ENCODE assay signal across 8 cellular contexts in the genomic region with DNA sequence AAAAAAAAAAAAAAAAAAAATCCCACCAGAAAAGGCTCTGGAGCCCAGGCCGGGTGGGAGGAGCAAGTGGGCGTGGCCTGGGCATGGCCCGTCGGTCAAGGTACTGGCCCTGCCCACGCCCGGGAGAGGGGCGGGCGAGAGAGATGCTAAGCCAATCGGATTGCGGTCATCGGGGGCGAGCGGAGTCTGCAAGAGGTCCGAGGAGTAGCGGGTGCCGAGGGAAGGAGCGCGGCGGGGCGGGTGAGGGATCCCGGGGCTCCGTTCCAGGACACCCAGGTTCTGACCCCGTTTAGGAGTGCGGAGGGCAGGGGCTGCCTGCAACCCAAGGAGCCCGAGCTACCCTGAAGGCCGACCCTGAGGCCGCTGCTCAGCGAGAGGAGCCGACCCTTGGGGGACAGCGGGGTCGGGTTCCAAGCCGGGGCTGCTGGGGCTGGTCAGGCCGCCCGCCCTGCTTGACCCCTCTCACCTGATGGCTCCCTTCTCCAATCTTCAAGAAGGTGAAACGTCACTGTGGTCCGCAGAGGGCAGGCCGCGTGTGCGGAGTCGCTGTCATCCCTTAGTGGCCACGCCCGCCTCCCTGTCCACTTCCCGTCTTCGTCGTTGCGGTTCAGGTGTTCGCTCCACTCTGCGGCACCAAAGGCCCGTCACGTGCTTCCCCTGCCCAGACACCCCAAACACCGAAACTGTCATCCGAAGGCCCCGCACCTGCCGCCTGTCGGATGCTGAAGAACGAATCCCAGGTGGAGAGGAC. TPM values are rescaled to one million over a fixed set of nuclear protein-coding genes. Genes with fewer than 3 reads are reported as not detected.
DNase-seq lines count a peak whose midpoint lies in the region; ATAC-seq, FAIRE-seq and TF ChIP-seq lines count a peak whose summit lies in the region.

No MANE protein-coding gene starts in this region.

- no peak overlapping the region for H3K27ac ChIP-seq in kidney (ENCODE audit: low read depth in 2 of 2, low read length in 2 of 2)

- H3K9me3 ChIP-seq in kidney (ENCODE audit: control insufficient read depth in 1 of 2, low read length in 2 of 2): no peaks in the 10 kb centered on the region

- intact Hi-C loops in kidney (cut with DNase I): no loop called here

- DNase-seq in GM10248 (ENCODE audit: extremely low spot score): peak; percentile 87
- peak; percentile 60 for DNase-seq in LHCN-M2 (ENCODE audit: low read depth)
- DNase-seq in activated CD4-positive, CD25-positive, alpha-beta regulatory T cell treated with anti-CD3 and anti-CD28 coated beads, Interleukin-2, amount 50 U/mL, for 16 hours (ENCODE audit: low read depth, low spot score): peak; percentile 44
- peak; percentile 100 for DNase-seq in cerebellum (ENCODE audit: low spot score)
- DNase-seq in kidney: peak; percentile 93
- DNase-seq in stimulated activated CD4-positive, alpha-beta T cell treated with anti-CD3 and anti-CD28 coated beads, Interleukin-12 subunit alpha, Interleukin-12 subunit beta, amount 100 ng/mL, for 48 hours (ENCODE audit: low read depth in 2 of 3, low spot score in 1 of 3): peak; percentile 45 to 69 (median 68)
- no peak for DNase-seq in NCI-H128 (lab: John Stamatoyannopoulos, UW; ENCODE audit: unreplicated experiment)

- no peak for ATAC-seq in HG02588 (IDR thresholded peaks at IDR 0.05; ENCODE audit: unreplicated experiment)

- FAIRE-seq in kidney (lab: Jason Lieb, UNC): peak; percentile 19

- no peak for TF ChIP-seq CTCF in GM10248 (IDR thresholded peaks at IDR 0.05; ENCODE audit: control extremely low read depth, extremely low read depth, low read depth, missing control alignments)
- no peak for TF ChIP-seq CTCF in kidney (IDR thresholded peaks at IDR 0.05; ENCODE audit: borderline replicate concordance, extremely low read depth, insufficient read depth)

- CTCF ChIA-PET in GM10248 (lab: Yijun Ruan, JAX): no interaction called here

- POLR2A ChIA-PET in GM10248 (lab: Yijun Ruan, JAX): interaction anchor here (0.6 kb wide), 1 partner anchor 69 kb away, joined by 5 read pairs; no protein-coding TSS in a partner anchor

- H3K9ac ChIP-seq in kidney (ENCODE audit: low read length in 2 of 2): peak overlapping the region in 1 of 2 donors; percentile 31

- peak overlapping the region; percentile 57 to 63 for H3K4me3 ChIP-seq in kidney (ENCODE audit: low read length in 2 of 2)

- peaks cover 0 to 3% of the 10 kb centered on the region in 2 donors for H3K4me1 ChIP-seq in kidney (ENCODE audit: control insufficient read depth in 1 of 2, insufficient read depth in 1 of 2, low read depth in 1 of 2, low read length in 2 of 2)

- no peaks in the 10 kb centered on the region for H3K36me3 ChIP-seq in kidney (ENCODE audit: control insufficient read depth in 1 of 2, insufficient read depth in 2 of 2, low read length in 2 of 2)

RNA-seq across cellular contexts. Expression of gene TAB1, which starts 11.1 kb away (rescaled TPM):
- total RNA-seq in LHCN-M2 (2014; rRNA removed) (14.8 and 16.2 TPM in 2 replicates), cerebellum (16.6 TPM), kidney (30.9 TPM)
- 15.2 TPM for polyA plus RNA-seq in LHCN-M2 (2012)
- 14.4 TPM for polyA plus RNA-seq in kidney (ENCODE audit: insufficient read depth, low read depth, low replicate concordance)

RNA-seq across cellular contexts. Expression of gene SYNGR1, which starts 38.6 kb away (rescaled TPM):
- 0.45 and 4.0 TPM in 2 replicates for total RNA-seq in LHCN-M2 (2014; rRNA removed)
- polyA plus RNA-seq in LHCN-M2 (2012): 14.0 TPM
- total RNA-seq in cerebellum: 56.1 TPM
- total RNA-seq in kidney: 21.5 TPM
- polyA plus RNA-seq in kidney (ENCODE audit: insufficient read depth, low read depth, low replicate concordance): 43.0 TPM
